ENCODE assay signal across 9 cellular contexts in genomic region chr1:158095737-158096335, GRCh38.
A peak's percentile ranks its signal among the peaks of the same experiment; 100 is the strongest.
DNase-seq lines count a peak whose midpoint lies in the region; ATAC-seq and TF ChIP-seq lines count a peak whose summit lies in the region.
"Had no signal": no experiment of that assay in that cellular context is flagged by ENCODE, and none has a peak within 500 bp of the region (broad histone marks: within the 10 kb centered on the region; RNA-seq: fewer than 3 reads in every experiment).

No MANE protein-coding gene starts in this region.

- H3K9me3 ChIP-seq in RWPE2 (ENCODE audit: severe bottlenecking) (no peaks in the 10 kb centered on the region), neutrophil (no peaks in the 10 kb centered on the region)
- H3K9me3 ChIP-seq: SJSA1 had no signal

- H3K27ac ChIP-seq in RWPE2 (ENCODE audit: poor library complexity, severe bottlenecking) = no peak overlapping the region
- H3K27ac ChIP-seq in neutrophil = no peak overlapping the region
- H3K27ac ChIP-seq: SJSA1 had no signal

- H3K4me1 ChIP-seq in RWPE2 (ENCODE audit: insufficient read depth, poor library complexity, severe bottlenecking) (no peaks in the 10 kb centered on the region), neutrophil (ENCODE audit: control insufficient read depth in 1 of 2, insufficient read depth in 1 of 2, low read depth in 1 of 2, low read length in 1 of 2) (no peaks in the 10 kb centered on the region)

- DNase-seq in D341Med (ENCODE audit: low spot score) = peak; percentile 61
- DNase-seq in H7 = peak; percentile 89
- no peak for DNase-seq in RWPE2 (ENCODE audit: low spot score)
- no peak for DNase-seq in SHP77 (lab: John Stamatoyannopoulos, UW)
- no peak for DNase-seq in NCI-H345 (lab: John Stamatoyannopoulos, UW)
- DNase-seq in amniotic stem cell (lab: John Stamatoyannopoulos, UW) = no peak

- H3K36me3 ChIP-seq in H7 (replicated peaks; ENCODE audit: control insufficient read depth, insufficient read depth, low read length) = peaks cover 20% of the 10 kb centered on the region
- peaks cover 23% of the 10 kb centered on the region for H3K36me3 ChIP-seq in RWPE2 (ENCODE audit: low read depth)
- H3K36me3 ChIP-seq in neutrophil = no peaks in the 10 kb centered on the region

- H3K27me3 ChIP-seq in H7 (ENCODE audit: control insufficient read depth, insufficient read depth, low read length) (no peaks in the 10 kb centered on the region), RWPE2 (ENCODE audit: insufficient read depth, poor library complexity, severe bottlenecking) (no peaks in the 10 kb centered on the region), neutrophil (no peaks in the 10 kb centered on the region)
- H3K27me3 ChIP-seq: SJSA1 had no signal

- TF ChIP-seq CTCF in RWPE2 (IDR thresholded peaks at IDR 0.05; ENCODE audit: poor library complexity, severe bottlenecking) (peak; percentile 53), neutrophil (IDR thresholded peaks at IDR 0.05) (peak; percentile 33)

- no peak overlapping the region for H3K4me3 ChIP-seq in H7 (ENCODE audit: insufficient read depth, low read depth, low read length)
- no peak overlapping the region for H3K4me3 ChIP-seq in RWPE2 (ENCODE audit: severe bottlenecking)
- no peak overlapping the region for H3K4me3 ChIP-seq in neutrophil (ENCODE audit: low read depth in 1 of 2, low read length in 1 of 2)
- H3K4me3 ChIP-seq: SJSA1 had no signal

- ATAC-seq in RWPE2 (ENCODE audit: low read depth) = peak; percentile 53; the same call in 2 of the 3 replicates
- ATAC-seq in esophagus mucosa = peak; percentile 69

Comparison
In these comparisons a context has a peak if more than half of its experiments do, and no peak if none do; other contexts are left out.
1. DNase-seq: peak in D341Med (single experiment) and H7 (single experiment); none in RWPE2 (single experiment), SHP77 (0 of 2), NCI-H345 (single experiment) and amniotic stem cell (single experiment).